ENCODE assay signal across 1 cellular context in genomic region chr5:111685969-111686368, GRCh38.
TF ChIP-seq lines count a peak whose summit lies in the region.

No MANE protein-coding gene starts in this region.

TF ChIP-seq in GM23338, 12 proteins besides CTCF, POLR2A, EP300 and RAD21 (continued from another document):
- TF ChIP-seq REST (IDR thresholded peaks at IDR 0.05; ENCODE audit: unreplicated experiment) (no peak), ETS1 (IDR thresholded peaks at IDR 0.05) (no peak)
